Comparison of ENCODE assay signal across 25 cellular contexts in the genomic region with DNA sequence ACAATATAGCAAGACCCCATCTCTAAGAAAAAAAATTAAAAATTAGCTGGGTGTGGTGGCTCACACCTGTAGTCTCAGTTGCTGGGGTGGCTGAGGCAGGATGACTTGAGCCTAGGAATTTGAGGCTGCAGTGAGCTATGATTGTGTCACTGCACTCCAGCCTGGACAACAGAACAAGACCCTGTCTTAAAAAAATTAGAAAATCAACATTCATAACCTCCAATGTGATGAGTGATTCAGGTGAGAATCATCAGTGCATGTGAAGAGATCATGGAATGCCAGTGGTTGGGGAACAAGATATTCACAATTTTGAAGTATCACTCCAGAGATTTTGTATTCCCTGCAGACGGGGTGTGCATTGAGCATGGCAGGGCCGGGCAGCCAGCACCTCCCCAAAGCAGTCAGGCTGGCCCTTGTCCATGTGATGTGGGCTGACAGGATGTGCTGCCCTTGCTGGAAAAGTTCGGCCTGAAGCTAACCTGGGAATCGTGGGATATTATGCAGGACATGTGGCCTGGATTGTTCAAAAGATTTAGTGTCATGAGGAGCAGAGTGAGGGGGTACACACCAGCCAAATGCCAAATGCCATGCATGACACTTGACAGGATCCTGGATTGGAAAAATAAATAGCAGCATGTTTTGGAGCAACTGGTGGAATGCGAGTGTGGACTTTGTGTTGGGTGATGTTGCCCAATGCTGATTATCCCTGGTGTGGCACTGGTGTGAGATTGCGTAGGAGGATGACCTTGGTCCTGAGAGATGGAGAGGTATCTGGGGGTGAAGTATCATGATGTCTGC.
DNase-seq lines count a peak whose midpoint lies in the region; ATAC-seq and TF ChIP-seq lines count a peak whose summit lies in the region.
"Had no signal": no experiment of that assay in that cellular context is flagged by ENCODE, and none has a peak within 500 bp of the region (broad histone marks: within the 10 kb centered on the region; RNA-seq: fewer than 3 reads in every experiment).

No MANE protein-coding gene starts in this region.

- intact Hi-C loops in natural killer cell (cut with micrococcal nuclease): no loop called here

- no peak overlapping the region for H2AFZ ChIP-seq in neural progenitor cell (replicated peaks)

- peaks cover 23% of the 10 kb centered on the region for H3K27me3 ChIP-seq in endodermal cell (ENCODE audit: control insufficient read depth, insufficient read depth, low read length, poor library complexity, severe bottlenecking)
- H3K27me3 ChIP-seq in neural progenitor cell: no peaks in the 10 kb centered on the region
- H3K27me3 ChIP-seq: left lung, pancreas, right atrium auricular region had no signal

- TF ChIP-seq CTCF in natural killer cell (IDR thresholded peaks at IDR 0.05): no peak
- no peak for TF ChIP-seq CTCF in endodermal cell (conservative IDR thresholded peaks at IDR 0.05)
- TF ChIP-seq CTCF in neural progenitor cell (IDR thresholded peaks at IDR 0.05): no peak

- H3K4me3 ChIP-seq in endodermal cell (ENCODE audit: low read length) (no peak overlapping the region), neural progenitor cell (no peak overlapping the region)
- H3K4me3 ChIP-seq: left lung, pancreas, right atrium auricular region had no signal

- H3K4me1 ChIP-seq in endodermal cell (ENCODE audit: control insufficient read depth, insufficient read depth, low read length): peaks cover 3% of the 10 kb centered on the region
- H3K4me1 ChIP-seq in neural progenitor cell: peaks cover 21% of the 10 kb centered on the region
- H3K4me1 ChIP-seq: pancreas had no signal

- H3K79me2 ChIP-seq in neural progenitor cell (ENCODE audit: low read depth): no peaks in the 10 kb centered on the region

- POLR2A ChIA-PET in activated CD4-positive, alpha-beta memory T cell treated with anti-CD3 and anti-CD28 coated beads, Interleukin-2, amount 10 ng/mL, durations not matched to agents 7 days and 5 days (lab: Charles Lee): no interaction called here

- CTCF ChIA-PET in activated CD4-positive, alpha-beta memory T cell treated with anti-CD3 and anti-CD28 coated beads, Interleukin-2, amount 10 ng/mL, durations not matched to agents 7 days and 5 days (lab: Charles Lee): interaction anchor here (0.6 to 1.3 kb wide), 4 partner anchors 9 to 215 kb away, joined by 3 to 6 read pairs (median 3); no protein-coding TSS in a partner anchor

- H3K27ac Mint-ChIP-seq in natural killer cell treated with Interleukin-12 subunit alpha and Interleukin-12 subunit beta and Interleukin-15 and Interleukin-18, amount 100 ng/mL, for 72 hours: no peak overlapping the region
- H3K27ac Mint-ChIP-seq in natural killer cell (no peak overlapping the region), endodermal cell (no peak overlapping the region), neural progenitor cell (peak overlapping the region; percentile 47)
- no peak overlapping the region for H3K27ac Mint-ChIP-seq in activated CD4-positive, alpha-beta memory T cell treated with anti-CD3 and anti-CD28 coated beads, Interleukin-2, amount 10 ng/mL, durations not matched to agents 7 days and 5 days
- H3K27ac Mint-ChIP-seq: naive thymus-derived CD8-positive, alpha-beta T cell; T-helper 17 cell had no signal

- H4K20me1 ChIP-seq in neural progenitor cell (ENCODE audit: low read depth): no peaks in the 10 kb centered on the region

- H3K4me2 ChIP-seq in neural progenitor cell: no peak overlapping the region

- no peaks in the 10 kb centered on the region for H3K36me3 ChIP-seq in endodermal cell (ENCODE audit: control insufficient read depth, insufficient read depth, low read length)
- no peaks in the 10 kb centered on the region for H3K36me3 ChIP-seq in neural progenitor cell
- H3K36me3 ChIP-seq: left lung, pancreas, right atrium auricular region had no signal

- H3K4me3 Mint-ChIP-seq in natural killer cell treated with Interleukin-12 subunit alpha and Interleukin-12 subunit beta and Interleukin-15 and Interleukin-18, amount 100 ng/mL, for 72 hours: no peak overlapping the region
- H3K4me3 Mint-ChIP-seq in natural killer cell (no peak overlapping the region), endodermal cell (no peak overlapping the region), neural progenitor cell (no peak overlapping the region)
- no peak overlapping the region for H3K4me3 Mint-ChIP-seq in activated CD4-positive, alpha-beta memory T cell treated with anti-CD3 and anti-CD28 coated beads, Interleukin-2, amount 10 ng/mL, durations not matched to agents 7 days and 5 days
- H3K4me3 Mint-ChIP-seq: naive thymus-derived CD8-positive, alpha-beta T cell; T-helper 17 cell had no signal

- WGBS in endodermal cell (ENCODE audit: insufficient coverage in 1 of 2, insufficient read length in 1 of 2), 2 experiments: 93% methylated on average over 5 to 6 of the region's 6 CpGs

- H3K4me1 Mint-ChIP-seq in natural killer cell treated with Interleukin-12 subunit alpha and Interleukin-12 subunit beta and Interleukin-15 and Interleukin-18, amount 100 ng/mL, for 72 hours (ENCODE audit: low read depth in 2 of 2): peaks cover 5 to 14% of the 10 kb centered on the region in 2 donors
- H3K4me1 Mint-ChIP-seq in natural killer cell (peaks cover 5 to 14% of the 10 kb centered on the region in 2 donors), endodermal cell (peaks cover 19% of the 10 kb centered on the region), neural progenitor cell (peaks cover 50% of the 10 kb centered on the region)
- peaks cover 4% of the 10 kb centered on the region for H3K4me1 Mint-ChIP-seq in activated CD4-positive, alpha-beta memory T cell treated with anti-CD3 and anti-CD28 coated beads, Interleukin-2, amount 10 ng/mL, durations not matched to agents 7 days and 5 days

- DNase-seq in natural killer cell treated with Interleukin-12 subunit alpha and Interleukin-12 subunit beta and Interleukin-15 and Interleukin-18, amount 100 ng/mL, for 72 hours (ENCODE audit: low spot score): peak; percentile 49
- DNase-seq in natural killer cell: no peak
- peak; percentile 28 for DNase-seq in endodermal cell
- no peak for DNase-seq in neural progenitor cell (ENCODE audit: low spot score)
- DNase-seq in NCI-H82 (lab: John Stamatoyannopoulos, UW): no peak
- no peak for DNase-seq in DMS79 (lab: John Stamatoyannopoulos, UW)
- DNase-seq in activated CD4-positive, alpha-beta memory T cell treated with anti-CD3 and anti-CD28 coated beads, Interleukin-2, amount 10 ng/mL, durations not matched to agents 7 days and 5 days: no peak
- DNase-seq: activated CD4-positive, alpha-beta T cell treated with anti-CD3 and anti-CD28 coated beads, Interleukin-2, amount 50 U/mL, for 1 hour; effector CD4-positive, alpha-beta T cell; foreskin melanocyte; GDM1; H7; left lung; midbrain; naive thymus-derived CD8-positive, alpha-beta T cell; NCI-H1092; NCI-H1930; NCI-H69; T-helper 17 cell had no signal

- H3K9ac ChIP-seq in endodermal cell (ENCODE audit: extremely low read depth, low read length, poor library complexity, severe bottlenecking): no peak overlapping the region
- H3K9ac ChIP-seq in neural progenitor cell: no peak overlapping the region

- H3K27ac ChIP-seq in endodermal cell (ENCODE audit: low read depth, low read length): no peak overlapping the region
- no peak overlapping the region for H3K27ac ChIP-seq in neural progenitor cell
- H3K27ac ChIP-seq: left lung, pancreas, RWPE1 had no signal

- no peaks in the 10 kb centered on the region for H3K27me3 Mint-ChIP-seq in natural killer cell treated with Interleukin-12 subunit alpha and Interleukin-12 subunit beta and Interleukin-15 and Interleukin-18, amount 100 ng/mL, for 72 hours
- H3K27me3 Mint-ChIP-seq in natural killer cell (ENCODE audit: low read depth in 2 of 2) (no peaks in the 10 kb centered on the region), endodermal cell (ENCODE audit: insufficient read depth) (peaks cover 2% of the 10 kb centered on the region), neural progenitor cell (ENCODE audit: insufficient read depth, low read depth) (peaks cover 11% of the 10 kb centered on the region)
- no peaks in the 10 kb centered on the region for H3K27me3 Mint-ChIP-seq in activated CD4-positive, alpha-beta memory T cell treated with anti-CD3 and anti-CD28 coated beads, Interleukin-2, amount 10 ng/mL, durations not matched to agents 7 days and 5 days

- H3K9me3 Mint-ChIP-seq in natural killer cell treated with Interleukin-12 subunit alpha and Interleukin-12 subunit beta and Interleukin-15 and Interleukin-18, amount 100 ng/mL, for 72 hours: no peaks in the 10 kb centered on the region
- H3K9me3 Mint-ChIP-seq in natural killer cell (no peaks in the 10 kb centered on the region), endodermal cell (no peaks in the 10 kb centered on the region), neural progenitor cell (no peaks in the 10 kb centered on the region)
- no peaks in the 10 kb centered on the region for H3K9me3 Mint-ChIP-seq in activated CD4-positive, alpha-beta memory T cell treated with anti-CD3 and anti-CD28 coated beads, Interleukin-2, amount 10 ng/mL, durations not matched to agents 7 days and 5 days
- H3K9me3 Mint-ChIP-seq: activated T-helper 2 cell treated with anti-CD3 and anti-CD28 coated beads, Interferon-gamma antibody, Interleukin-2, Interleukin-4, amounts not matched to agents 10 μg/mL and 5 μg/mL and 100 μg/mL, durations not matched to agents 14 hours and 24 hours and 36 hours; naive thymus-derived CD8-positive, alpha-beta T cell had no signal

- H3F3A ChIP-seq in neural progenitor cell (ENCODE audit: low read depth): no peaks in the 10 kb centered on the region

- no peak for ATAC-seq in natural killer cell treated with Interleukin-12 subunit alpha and Interleukin-12 subunit beta and Interleukin-15 and Interleukin-18, amount 100 ng/mL, for 72 hours
- ATAC-seq in natural killer cell (no peak), GM21526 (IDR thresholded peaks at IDR 0.05; ENCODE audit: low FRiP score, unreplicated experiment) (no peak)
- ATAC-seq: esophagus mucosa; left lung; naive thymus-derived CD8-positive, alpha-beta T cell; pancreas; T-helper 17 cell had no signal

- H3K36me3 Mint-ChIP-seq in natural killer cell treated with Interleukin-12 subunit alpha and Interleukin-12 subunit beta and Interleukin-15 and Interleukin-18, amount 100 ng/mL, for 72 hours: no peaks in the 10 kb centered on the region
- H3K36me3 Mint-ChIP-seq in natural killer cell (no peaks in the 10 kb centered on the region), endodermal cell (ENCODE audit: low read depth) (no peaks in the 10 kb centered on the region), neural progenitor cell (no peaks in the 10 kb centered on the region)
- H3K36me3 Mint-ChIP-seq in activated CD4-positive, alpha-beta memory T cell treated with anti-CD3 and anti-CD28 coated beads, Interleukin-2, amount 10 ng/mL, durations not matched to agents 7 days and 5 days (ENCODE audit: low read depth): no peaks in the 10 kb centered on the region
- H3K36me3 Mint-ChIP-seq: naive thymus-derived CD8-positive, alpha-beta T cell had no signal

- H3K9me3 ChIP-seq in endodermal cell (ENCODE audit: control insufficient read depth, low read length) (no peaks in the 10 kb centered on the region), neural progenitor cell (ENCODE audit: low read depth) (no peaks in the 10 kb centered on the region)
- H3K9me3 ChIP-seq: left lung, pancreas, right atrium auricular region had no signal

Comparison
In these comparisons a context has a peak if more than half of its experiments do, and no peak if none do; other contexts are left out.
1. DNase-seq: peak in natural killer cell treated with Interleukin-12 subunit alpha and Interleukin-12 subunit beta and Interleukin-15 and Interleukin-18, amount 100 ng/mL, for 72 hours (single experiment) and endodermal cell (single experiment); none in natural killer cell (single experiment), neural progenitor cell (single experiment), NCI-H82 (single experiment), DMS79 (single experiment) and activated CD4-positive, alpha-beta memory T cell treated with anti-CD3 and anti-CD28 coated beads, Interleukin-2, amount 10 ng/mL, durations not matched to agents 7 days and 5 days (single experiment).